ENCODE assay signal across 13 cellular contexts in the genomic region with DNA sequence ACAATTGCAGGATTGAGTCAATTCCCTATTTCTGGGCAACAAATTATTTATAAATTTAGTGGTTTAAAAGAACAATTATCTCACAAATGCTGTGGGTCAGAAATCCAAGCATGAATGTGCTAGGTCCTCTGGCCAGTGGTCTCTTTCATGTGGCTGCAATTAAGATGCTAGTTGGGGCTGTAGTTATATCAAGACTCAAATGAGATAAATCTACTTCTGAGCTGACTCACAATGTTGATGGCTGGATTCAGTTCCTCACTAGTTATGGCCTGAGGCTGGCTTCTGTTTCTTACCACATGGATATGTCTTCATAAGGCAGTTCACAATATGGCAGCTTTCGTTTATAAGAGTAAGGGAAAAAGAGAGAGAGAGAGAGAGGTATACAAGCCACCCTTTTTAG.
DNase-seq lines count a peak whose midpoint lies in the region; ATAC-seq lines count a peak whose summit lies in the region.
"Had no signal": no experiment of that assay in that cellular context is flagged by ENCODE, and none has a peak within 500 bp of the region (broad histone marks: within the 10 kb centered on the region; RNA-seq: fewer than 3 reads in every experiment).

No MANE protein-coding gene starts in this region.

- no peaks in the 10 kb centered on the region for H3K4me1 Mint-ChIP-seq in stimulated activated memory B cell treated with anti-CD40 and anti-IgM and Interleukin-4, amounts not matched to agents 10 μg/mL and 1 μg/mL and 100 μg/mL, for 72 hours
- H3K4me1 Mint-ChIP-seq: CD4-positive, CD25-positive, alpha-beta regulatory T cell had no signal

- intact Hi-C loops in left cardiac atrium (cut with DNase I), result no loop called here

- H3K4me3 Mint-ChIP-seq in stimulated activated memory B cell treated with anti-CD40 and anti-IgM and Interleukin-4, amounts not matched to agents 10 μg/mL and 1 μg/mL and 100 μg/mL, for 72 hours, result no peak overlapping the region
- H3K4me3 Mint-ChIP-seq: CD4-positive, CD25-positive, alpha-beta regulatory T cell; GM23338; H9 had no signal

- peak; percentile 34 for DNase-seq in EL
- DNase-seq in amniotic epithelial cell (ENCODE audit: low read depth), result peak; percentile 18
- no peak for DNase-seq in T-helper 2 cell
- no peak for DNase-seq in left cardiac atrium
- DNase-seq in GM19240 (ENCODE audit: insufficient read length, low spot score), result no peak
- DNase-seq: ACHN; CD4-positive, CD25-positive, alpha-beta regulatory T cell; DMS53; H9 had no signal

- peaks cover 12% of the 10 kb centered on the region for H3K9me3 Mint-ChIP-seq in stimulated activated memory B cell treated with anti-CD40 and anti-IgM and Interleukin-4, amounts not matched to agents 10 μg/mL and 1 μg/mL and 100 μg/mL, for 72 hours
- H3K9me3 Mint-ChIP-seq: GM23338, H9 had no signal

- no peaks in the 10 kb centered on the region for H3K27me3 Mint-ChIP-seq in stimulated activated memory B cell treated with anti-CD40 and anti-IgM and Interleukin-4, amounts not matched to agents 10 μg/mL and 1 μg/mL and 100 μg/mL, for 72 hours
- H3K27me3 Mint-ChIP-seq: CD4-positive, CD25-positive, alpha-beta regulatory T cell had no signal

- H3K36me3 Mint-ChIP-seq in stimulated activated memory B cell treated with anti-CD40 and anti-IgM and Interleukin-4, amounts not matched to agents 10 μg/mL and 1 μg/mL and 100 μg/mL, for 72 hours, result no peaks in the 10 kb centered on the region
- H3K36me3 Mint-ChIP-seq: CD4-positive, CD25-positive, alpha-beta regulatory T cell had no signal

- H3K27ac Mint-ChIP-seq in stimulated activated memory B cell treated with anti-CD40 and anti-IgM and Interleukin-4, amounts not matched to agents 10 μg/mL and 1 μg/mL and 100 μg/mL, for 72 hours, result no peak overlapping the region
- H3K27ac Mint-ChIP-seq: CD4-positive, CD25-positive, alpha-beta regulatory T cell; GM23338; H9 had no signal

- peak; percentile 37 for ATAC-seq in HG02870 (IDR thresholded peaks at IDR 0.05; ENCODE audit: unreplicated experiment)
- peak; percentile 16 for ATAC-seq in stimulated activated memory B cell treated with anti-CD40 and anti-IgM and Interleukin-4, amounts not matched to agents 10 μg/mL and 1 μg/mL and 100 μg/mL, for 72 hours
- no peak for ATAC-seq in left cardiac atrium
- ATAC-seq: GM23338, HepG2 had no signal

Comparison
In these comparisons a context has a peak if more than half of its experiments do, and no peak if none do; other contexts are left out.
1. DNase-seq: peak in EL (single experiment) and amniotic epithelial cell (single experiment); none in T-helper 2 cell (0 of 5), left cardiac atrium (single experiment) and GM19240 (single experiment).
2. ATAC-seq: peak in HG02870 (single experiment) and stimulated activated memory B cell treated with anti-CD40 and anti-IgM and Interleukin-4, amounts not matched to agents 10 μg/mL and 1 μg/mL and 100 μg/mL, for 72 hours (single experiment); none in left cardiac atrium (0 of 2).